11 cellular contexts compared by ENCODE assay signal in the genomic region with DNA sequence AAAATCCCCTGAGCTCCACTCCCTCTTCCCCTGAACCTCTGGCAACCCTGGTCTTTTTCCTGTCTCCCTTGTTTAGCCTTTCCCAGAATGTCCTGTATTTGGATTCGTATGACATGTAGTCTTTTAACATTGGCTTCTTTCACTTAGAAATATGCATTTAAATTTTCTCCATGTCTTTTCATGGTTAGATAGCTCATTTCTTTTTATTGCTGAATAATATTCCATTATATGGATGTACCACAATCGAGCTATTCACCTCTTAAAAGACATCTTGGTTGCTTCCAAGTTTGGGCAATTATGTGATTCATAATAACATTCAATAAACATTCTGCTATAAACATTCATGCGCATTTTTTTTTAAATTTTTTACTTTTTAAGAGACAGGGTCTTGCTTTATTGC.
"Had no signal": no experiment of that assay in that cellular context is flagged by ENCODE, and none has a peak within 500 bp of the region (broad histone marks: within the 10 kb centered on the region; RNA-seq: fewer than 3 reads in every experiment).

No MANE protein-coding gene starts in this region.

- H3K9ac ChIP-seq: GM23248 had no signal

- DNase-seq: GM23248, GOT3, H7, H9, HCEC 1CT, HFFc6 had no signal

- H3K4me2 ChIP-seq: GM23338 had no signal

- H2AFZ ChIP-seq: GM23248, GM23338 had no signal

- ATAC-seq: GM23338, HCT116 had no signal

- FAIRE-seq: H1, H54 had no signal

- H3K4me3 ChIP-seq: GM23248, GM23338, HAP-1 had no signal

- H3K4me3 Mint-ChIP-seq: GM23338, H9, HFFc6 had no signal

- H3K27ac Mint-ChIP-seq: GM23338, H9, HFFc6 had no signal

- H3K27ac ChIP-seq: GM23248 had no signal
